11 cellular contexts compared by ENCODE assay signal in the genomic region with DNA sequence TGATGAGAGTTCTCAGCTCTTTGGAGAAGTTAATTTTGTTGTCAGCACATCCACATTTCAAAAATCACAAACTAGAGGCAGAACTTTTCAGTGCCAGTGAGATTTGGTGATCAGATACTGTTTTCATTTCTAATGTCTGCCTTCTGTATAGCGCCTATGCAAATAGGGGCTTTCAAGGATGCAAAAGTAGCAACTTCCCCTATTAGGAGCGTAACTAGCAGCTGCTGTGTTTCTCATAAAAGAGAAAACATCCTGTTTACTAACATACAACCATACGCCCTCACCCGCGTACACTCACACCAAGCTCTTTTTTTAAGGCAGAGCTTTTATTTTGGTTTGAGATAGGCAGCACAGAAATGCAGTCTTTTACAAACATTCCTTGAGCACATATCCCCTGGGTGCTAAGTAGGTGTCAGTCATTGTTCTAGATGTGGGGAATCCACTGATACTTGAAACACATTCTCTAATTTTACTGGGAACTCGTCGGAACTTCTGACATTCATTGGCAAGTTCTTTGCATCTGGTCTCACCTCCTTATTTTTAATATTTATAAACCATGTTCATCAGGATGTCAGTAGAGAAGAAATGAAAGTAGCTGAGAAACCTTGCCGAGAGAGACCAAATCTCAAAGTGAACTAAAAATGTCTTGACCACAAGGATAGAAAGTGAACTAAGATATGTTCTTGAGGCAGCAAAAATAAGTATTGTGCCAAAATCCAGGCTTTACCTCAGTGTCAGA.
DNase-seq lines count a peak whose midpoint lies in the region; ATAC-seq and TF ChIP-seq lines count a peak whose summit lies in the region.
"Had no signal": no experiment of that assay in that cellular context is flagged by ENCODE, and none has a peak within 500 bp of the region (broad histone marks: within the 10 kb centered on the region; RNA-seq: fewer than 3 reads in every experiment).

No MANE protein-coding gene starts in this region.

- no peak for ATAC-seq in SK-N-SH treated with all-trans-retinoic acid at 6 μM for 48 hours
- peak; percentile 78 for ATAC-seq in HG03039 (IDR thresholded peaks at IDR 0.05; ENCODE audit: unreplicated experiment)
- no peak for ATAC-seq in right lobe of liver
- no peak for ATAC-seq in omental fat pad (ENCODE audit: low FRiP score)
- ATAC-seq: left lung had no signal

- no peak overlapping the region for H2AFZ ChIP-seq in SK-N-SH (ENCODE audit: low read depth)

- peak overlapping the region; percentile 17; the same call in 1 of the 2 replicates for H3K4me2 ChIP-seq in SK-N-SH

- POLR2A ChIA-PET in SK-N-SH (lab: Yijun Ruan, JAX), result no interaction called here
- POLR2A ChIA-PET in GM10248 (lab: Yijun Ruan, JAX), result interaction anchor here (0.6 kb wide), 1 partner anchor 362 kb away, joined by 3 read pairs; no protein-coding TSS in a partner anchor

- H3K9me3 ChIP-seq in SK-N-SH (no peaks in the 10 kb centered on the region), SK-N-MC (ENCODE audit: low read depth, low read length) (no peaks in the 10 kb centered on the region), right lobe of liver (peaks cover 0 to 4% (median 0%) of the 10 kb centered on the region in 4 donors)
- H3K9me3 ChIP-seq: left lung had no signal

- no peaks in the 10 kb centered on the region for H3K9me2 ChIP-seq in SK-N-SH

- TF ChIP-seq RAD21 in SK-N-SH (IDR thresholded peaks at IDR 0.05; ENCODE audit: low read length), result no peak

- no peaks in the 10 kb centered on the region for H3F3A ChIP-seq in SK-N-SH (replicated peaks; ENCODE audit: insufficient read depth)

- intact Hi-C loops in right lobe of liver (cut with DNase I), result no loop called here

- no peak for TF ChIP-seq EP300 in SK-N-SH (IDR thresholded peaks at IDR 0.05; ENCODE audit: borderline replicate concordance in 1 of 2, low read depth in 1 of 2, low read length in 1 of 2)

- CTCF ChIA-PET in SK-N-SH (lab: Yijun Ruan, JAX) (interaction anchor here (0.7 to 0.9 kb wide), 3 partner anchors 9 to 21 kb away, joined by 3 read pairs; no protein-coding TSS in a partner anchor), GM10248 (lab: Yijun Ruan, JAX) (interaction anchor here (1.0 to 1.6 kb wide), 3 partner anchors 12 to 119 kb away, joined by 3 to 5 read pairs (median 4); no protein-coding TSS in a partner anchor)

- DNase-seq in SK-N-SH (no peak), SK-N-MC (ENCODE audit: low read depth, low spot score) (no peak), right lobe of liver (no peak), GM10248 (ENCODE audit: extremely low spot score) (no peak), islet precursor cell (no peak), omental fat pad (ENCODE audit: low spot score) (no peak)
- DNase-seq: activated CD8-positive, alpha-beta memory T cell treated with anti-CD3 and anti-CD28 coated beads, Interleukin-2, amount 50 U/mL, for 4 hours; left lung had no signal

- H3K36me3 ChIP-seq in SK-N-SH (replicated peaks in 1 of 2; ENCODE audit: control insufficient read depth in 1 of 2, insufficient read depth in 2 of 2, low read length in 1 of 2), result no peaks in the 10 kb centered on the region
- no peaks in the 10 kb centered on the region for H3K36me3 ChIP-seq in SK-N-MC (ENCODE audit: insufficient read depth, low read length)
- H3K36me3 ChIP-seq in right lobe of liver, result no peaks in the 10 kb centered on the region
- H3K36me3 ChIP-seq: left lung had no signal

- H3K79me2 ChIP-seq in SK-N-SH (ENCODE audit: insufficient read depth), result no peaks in the 10 kb centered on the region

- peaks cover 0 to 10% of the 10 kb centered on the region in 2 experiments; a peak in 1 of 4 replicates for H3K4me1 ChIP-seq in SK-N-SH (ENCODE audit: control insufficient read depth in 1 of 2, insufficient read depth in 2 of 2, low read depth in 1 of 2, low read length in 1 of 2)
- H3K4me1 ChIP-seq in right lobe of liver, result no peaks in the 10 kb centered on the region
- H3K4me1 ChIP-seq: left lung had no signal

- no peak for TF ChIP-seq POLR2A in right lobe of liver (IDR thresholded peaks at IDR 0.05)

- H3K4me3 ChIP-seq in SK-N-SH (ENCODE audit: low read depth in 2 of 2, low read length in 1 of 2) (no peak overlapping the region), SK-N-MC (peak overlapping the region; percentile 48), right lobe of liver (no peak overlapping the region)
- H3K4me3 ChIP-seq: left lung had no signal

- H4K20me1 ChIP-seq in SK-N-SH (ENCODE audit: insufficient read depth), result no peaks in the 10 kb centered on the region

- WGBS in SK-N-SH (ENCODE audit: low lambda C conversion rate), result 85% methylated on average over 8 of the region's 8 CpGs
- WGBS in right lobe of liver (ENCODE audit: insufficient coverage, low coverage, low lambda C conversion rate, missing lambda C conversion rate), result 40% methylated on average over 8 of the region's 8 CpGs

- H3K9ac ChIP-seq in SK-N-SH (no peak overlapping the region), SK-N-MC (ENCODE audit: insufficient read length) (peak overlapping the region; percentile 58)

- H3K27me3 ChIP-seq in SK-N-SH (ENCODE audit: insufficient read depth) (no peaks in the 10 kb centered on the region), right lobe of liver (no peaks in the 10 kb centered on the region)
- H3K27me3 ChIP-seq: left lung had no signal

- H3K27ac ChIP-seq in SK-N-SH (ENCODE audit: low read depth in 2 of 2, low read length in 1 of 2), result peak overlapping the region in 1 of 2 experiments; percentile 55; a peak in 2 of 4 replicates
- H3K27ac ChIP-seq in SK-N-MC, result peak overlapping the region; percentile 72
- H3K27ac ChIP-seq in right lobe of liver, result no peak overlapping the region
- H3K27ac ChIP-seq: 22Rv1, left lung had no signal

- no peak for TF ChIP-seq CTCF in SK-N-SH (IDR thresholded peaks at IDR 0.05)
- TF ChIP-seq CTCF in right lobe of liver (IDR thresholded peaks at IDR 0.05), result no peak
- TF ChIP-seq CTCF in GM10248 (IDR thresholded peaks at IDR 0.05; ENCODE audit: control extremely low read depth, extremely low read depth, low read depth, missing control alignments), result no peak
- TF ChIP-seq CTCF in omental fat pad (IDR thresholded peaks at IDR 0.05), result no peak

TF ChIP-seq in SK-N-SH, 30 proteins besides CTCF, POLR2A, EP300 and RAD21 (continues in another document):
- TF ChIP-seq IRF3 (IDR thresholded peaks at IDR 0.05; ENCODE audit: low read depth, low read length), result no peak
- TF ChIP-seq, protein P1, sequence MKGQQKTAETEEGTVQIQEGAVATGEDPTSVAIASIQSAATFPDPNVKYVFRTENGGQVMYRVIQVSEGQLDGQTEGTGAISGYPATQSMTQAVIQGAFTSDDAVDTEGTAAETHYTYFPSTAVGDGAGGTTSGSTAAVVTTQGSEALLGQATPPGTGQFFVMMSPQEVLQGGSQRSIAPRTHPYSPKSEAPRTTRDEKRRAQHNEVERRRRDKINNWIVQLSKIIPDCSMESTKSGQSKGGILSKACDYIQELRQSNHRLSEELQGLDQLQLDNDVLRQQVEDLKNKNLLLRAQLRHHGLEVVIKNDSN (IDR thresholded peaks at IDR 0.05; ENCODE audit: borderline replicate concordance, low read depth), result no peak
- TF ChIP-seq FOXM1 (IDR thresholded peaks at IDR 0.05; ENCODE audit: low read depth), result no peak

TF ChIP-seq in SK-N-SH treated with all-trans-retinoic acid at 6 μM for 48 hours, 23 proteins besides CTCF, POLR2A, EP300 and RAD21 (continues in another document):
- TF ChIP-seq ZFP3 (CRISPR knock-in tag; IDR thresholded peaks at IDR 0.05), result no peak
- TF ChIP-seq PPARA (CRISPR knock-in tag; IDR thresholded peaks at IDR 0.05; ENCODE audit: borderline replicate concordance), result no peak
- no peak for TF ChIP-seq GLIS3 (CRISPR knock-in tag; IDR thresholded peaks at IDR 0.05)
- TF ChIP-seq, protein P2, sequence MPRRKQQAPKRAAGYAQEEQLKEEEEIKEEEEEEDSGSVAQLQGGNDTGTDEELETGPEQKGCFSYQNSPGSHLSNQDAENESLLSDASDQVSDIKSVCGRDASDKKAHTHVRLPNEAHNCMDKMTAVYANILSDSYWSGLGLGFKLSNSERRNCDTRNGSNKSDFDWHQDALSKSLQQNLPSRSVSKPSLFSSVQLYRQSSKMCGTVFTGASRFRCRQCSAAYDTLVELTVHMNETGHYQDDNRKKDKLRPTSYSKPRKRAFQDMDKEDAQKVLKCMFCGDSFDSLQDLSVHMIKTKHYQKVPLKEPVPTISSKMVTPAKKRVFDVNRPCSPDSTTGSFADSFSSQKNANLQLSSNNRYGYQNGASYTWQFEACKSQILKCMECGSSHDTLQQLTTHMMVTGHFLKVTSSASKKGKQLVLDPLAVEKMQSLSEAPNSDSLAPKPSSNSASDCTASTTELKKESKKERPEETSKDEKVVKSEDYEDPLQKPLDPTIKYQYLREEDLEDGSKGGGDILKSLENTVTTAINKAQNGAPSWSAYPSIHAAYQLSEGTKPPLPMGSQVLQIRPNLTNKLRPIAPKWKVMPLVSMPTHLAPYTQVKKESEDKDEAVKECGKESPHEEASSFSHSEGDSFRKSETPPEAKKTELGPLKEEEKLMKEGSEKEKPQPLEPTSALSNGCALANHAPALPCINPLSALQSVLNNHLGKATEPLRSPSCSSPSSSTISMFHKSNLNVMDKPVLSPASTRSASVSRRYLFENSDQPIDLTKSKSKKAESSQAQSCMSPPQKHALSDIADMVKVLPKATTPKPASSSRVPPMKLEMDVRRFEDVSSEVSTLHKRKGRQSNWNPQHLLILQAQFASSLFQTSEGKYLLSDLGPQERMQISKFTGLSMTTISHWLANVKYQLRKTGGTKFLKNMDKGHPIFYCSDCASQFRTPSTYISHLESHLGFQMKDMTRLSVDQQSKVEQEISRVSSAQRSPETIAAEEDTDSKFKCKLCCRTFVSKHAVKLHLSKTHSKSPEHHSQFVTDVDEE (CRISPR knock-in tag; IDR thresholded peaks at IDR 0.05), result no peak
- TF ChIP-seq ZFP30 (CRISPR knock-in tag; IDR thresholded peaks at IDR 0.05), result no peak
- TF ChIP-seq OSR1 (CRISPR knock-in tag; IDR thresholded peaks at IDR 0.05), result no peak
- no peak for TF ChIP-seq BACH2 (CRISPR knock-in tag; IDR thresholded peaks at IDR 0.05; ENCODE audit: borderline replicate concordance)
- no peak for TF ChIP-seq CSDC2 (CRISPR knock-in tag; IDR thresholded peaks at IDR 0.05)
- no peak for TF ChIP-seq CREB5 (CRISPR knock-in tag; IDR thresholded peaks at IDR 0.05; ENCODE audit: low read depth)
- TF ChIP-seq TOX (CRISPR knock-in tag; IDR thresholded peaks at IDR 0.05; ENCODE audit: borderline replicate concordance), result no peak
